41 cellular contexts compared by ENCODE assay signal in the genomic region with DNA sequence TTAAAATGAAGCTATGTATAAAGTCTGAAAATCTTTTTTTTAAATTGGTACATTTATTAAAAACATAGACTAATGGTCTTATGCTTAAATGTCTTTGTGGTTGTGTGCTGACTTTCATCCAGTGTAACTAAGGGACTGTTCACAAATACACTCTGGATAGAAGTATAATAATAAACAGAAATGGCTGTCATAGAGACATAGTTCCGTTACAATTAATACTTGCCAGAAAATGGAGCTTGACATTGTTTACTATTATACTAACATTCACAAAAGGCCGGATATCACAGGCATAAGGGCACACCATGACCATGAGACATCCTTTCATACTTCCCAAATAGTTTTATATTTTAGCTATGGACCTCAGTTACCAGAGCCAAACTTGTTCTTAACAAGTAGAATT.
"Had no signal": no experiment of that assay in that cellular context is flagged by ENCODE, and none has a peak within 500 bp of the region (broad histone marks: within the 10 kb centered on the region; RNA-seq: fewer than 3 reads in every experiment).

No MANE protein-coding gene starts in this region.

- H3K9me3 ChIP-seq: adrenal gland had no signal

- H3K27ac ChIP-seq: adrenal gland, ascending aorta, body of pancreas, brain microvascular endothelial cell, breast epithelium, cardiac muscle cell had no signal

- H3K4me1 Mint-ChIP-seq: brain had no signal

- H3K4me3 ChIP-seq: adrenal gland, ascending aorta, body of pancreas, breast epithelium, cardiac muscle cell had no signal

- ATAC-seq: activated naive CD4-positive, alpha-beta T cell treated with anti-CD3 and anti-CD28 coated beads, Interleukin-2, amount 50 U/mL, for 72 hours; activated naive CD8-positive, alpha-beta T cell treated with anti-CD3 and anti-CD28 coated beads, Interleukin-2, amount 50 U/mL, for 24 hours; activated T-cell treated with anti-CD3 and anti-CD28 coated beads, Interleukin-2, amount 50 U/mL, for 4 hours; activated T-cell treated with anti-CD3 and anti-CD28 coated beads, Interleukin-2, amount 50 U/mL, for 72 hours; activated T-helper 17 cell treated with anti-CD3 and anti-CD28 coated beads, Interleukin-2, amount 50 U/mL, for 72 hours; body of pancreas had no signal

- H3K27me3 ChIP-seq: adrenal gland, ascending aorta, body of pancreas, brain microvascular endothelial cell, breast epithelium, cardiac muscle cell had no signal

- H3K27me3 Mint-ChIP-seq: activated naive CD4-positive, alpha-beta T cell treated with anti-CD3 and anti-CD28 coated beads, Interleukin-2, amount 10 ng/mL, durations not matched to agents 7 days and 5 days; activated naive CD4-positive, alpha-beta T cell treated with anti-CD3 and anti-CD28 coated beads, Interleukin-2, amount 50 U/mL, for 24 hours; activated naive CD8-positive, alpha-beta T cell; activated naive CD8-positive, alpha-beta T cell treated with anti-CD3 and anti-CD28 coated beads for 36 hours; activated naive CD8-positive, alpha-beta T cell treated with anti-CD3 and anti-CD28 coated beads, Interleukin-2, amount 10 ng/mL, durations not matched to agents 7 days and 5 days; activated naive CD8-positive, alpha-beta T cell treated with anti-CD3 and anti-CD28 coated beads, Interleukin-2, amount 50 U/mL, for 24 hours; activated T-cell treated with anti-CD3 and anti-CD28 coated beads, Interleukin-2, amount 50 U/mL, for 24 hours; activated T-helper 17 cell treated with anti-CD3 and anti-CD28 coated beads, Interleukin-2, amount 50 U/mL, for 72 hours; central memory CD8-positive, alpha-beta T cell had no signal

- H3K27ac Mint-ChIP-seq: activated naive CD4-positive, alpha-beta T cell treated with anti-CD3 and anti-CD28 coated beads for 36 hours; activated naive CD4-positive, alpha-beta T cell treated with anti-CD3 and anti-CD28 coated beads, Interleukin-2, amount 10 ng/mL, durations not matched to agents 7 days and 5 days; activated naive CD4-positive, alpha-beta T cell treated with anti-CD3 and anti-CD28 coated beads, Interleukin-2, amount 50 U/mL, for 24 hours; activated naive CD4-positive, alpha-beta T cell treated with anti-CD3 and anti-CD28 coated beads, Interleukin-2, amount 50 U/mL, for 72 hours; activated naive CD8-positive, alpha-beta T cell; activated naive CD8-positive, alpha-beta T cell treated with anti-CD3 and anti-CD28 coated beads for 36 hours; activated naive CD8-positive, alpha-beta T cell treated with anti-CD3 and anti-CD28 coated beads, Interleukin-2, amount 10 ng/mL, durations not matched to agents 7 days and 5 days; activated naive CD8-positive, alpha-beta T cell treated with anti-CD3 and anti-CD28 coated beads, Interleukin-2, amount 50 U/mL, for 24 hours; activated T-cell treated with anti-CD3 and anti-CD28 coated beads, Interleukin-2, amount 50 U/mL, for 24 hours; activated T-cell treated with anti-CD3 and anti-CD28 coated beads, Interleukin-2, amount 50 U/mL, for 72 hours; activated T-helper 1 cell treated with anti-CD3 and anti-CD28 coated beads, Interleukin-12 subunit alpha, Interleukin-12 subunit beta, Interleukin-2, Interleukin-4 antibody, amounts not matched to agents 30 ng/mL and 10 ng/mL and 1 ng/mL, durations not matched to agents 14 hours and 24 hours and 36 hours; activated T-helper 17 cell treated with anti-CD3 and anti-CD28 coated beads, Interleukin-2, amount 50 U/mL, for 72 hours; activated T-helper 2 cell treated with anti-CD3 and anti-CD28 coated beads, Interferon-gamma antibody, Interleukin-2, Interleukin-4, amounts not matched to agents 10 μg/mL and 5 μg/mL and 100 μg/mL, durations not matched to agents 14 hours and 24 hours and 36 hours; brain had no signal

- H3K36me3 Mint-ChIP-seq: activated naive CD4-positive, alpha-beta T cell treated with anti-CD3 and anti-CD28 coated beads, Interleukin-2, amount 10 ng/mL, durations not matched to agents 7 days and 5 days had no signal

- DNase-seq: activated effector memory CD4-positive, alpha-beta T cell treated with anti-CD3 and anti-CD28 coated beads, Interleukin-2, amount 50 U/mL, for 16 hours; activated effector memory CD4-positive, alpha-beta T cell treated with Interleukin-2 at 50 U/mL for 16 hours; activated gamma-delta T cell; activated gamma-delta T cell treated with Interleukin-2 at 50 U/mL for 16 hours; activated naive CD4-positive, alpha-beta T cell; activated naive CD4-positive, alpha-beta T cell treated with anti-CD3 and anti-CD28 coated beads for 36 hours; activated naive CD4-positive, alpha-beta T cell treated with anti-CD3 and anti-CD28 coated beads, Interleukin-2, amount 10 ng/mL, durations not matched to agents 7 days and 5 days; activated naive CD4-positive, alpha-beta T cell treated with anti-CD3 and anti-CD28 coated beads, Interleukin-2, amount 50 U/mL, for 16 hours; activated naive CD4-positive, alpha-beta T cell treated with Interleukin-2 at 50 U/mL for 16 hours; activated naive CD8-positive, alpha-beta T cell treated with anti-CD3 and anti-CD28 coated beads for 36 hours; activated naive CD8-positive, alpha-beta T cell treated with anti-CD3 and anti-CD28 coated beads, Interleukin-2, amount 10 ng/mL, durations not matched to agents 7 days and 5 days; activated naive CD8-positive, alpha-beta T cell treated with anti-CD3 and anti-CD28 coated beads, Interleukin-2, amount 50 U/mL, for 24 hours; activated T-cell treated with anti-CD3 and anti-CD28 coated beads for 4 hours; activated T-cell treated with anti-CD3 and anti-CD28 coated beads, Interleukin-2, amount 50 U/mL, for 1 hour; activated T-cell treated with anti-CD3 and anti-CD28 coated beads, Interleukin-2, amount 50 U/mL, for 24 hours; activated T-cell treated with anti-CD3 and anti-CD28 coated beads, Interleukin-2, amount 50 U/mL, for 4 hours; activated T-cell treated with anti-CD3 and anti-CD28 coated beads, Interleukin-2, amount 50 U/mL, for 48 hours; activated T-cell treated with anti-CD3 and anti-CD28 coated beads, Interleukin-2, amount 50 U/mL, for 72 hours; adrenal gland; amniotic stem cell; amygdala; anterior cingulate cortex; aorta; body of pancreas; brain microvascular endothelial cell; caudate nucleus; central memory CD4-positive, alpha-beta T cell; cerebellar nuclear complex had no signal

- H3K4me3 Mint-ChIP-seq: activated naive CD4-positive, alpha-beta T cell treated with anti-CD3 and anti-CD28 coated beads for 36 hours; activated naive CD4-positive, alpha-beta T cell treated with anti-CD3 and anti-CD28 coated beads, Interleukin-2, amount 10 ng/mL, durations not matched to agents 7 days and 5 days; activated naive CD4-positive, alpha-beta T cell treated with anti-CD3 and anti-CD28 coated beads, Interleukin-2, amount 50 U/mL, for 24 hours; activated naive CD8-positive, alpha-beta T cell; activated naive CD8-positive, alpha-beta T cell treated with anti-CD3 and anti-CD28 coated beads for 36 hours; activated naive CD8-positive, alpha-beta T cell treated with anti-CD3 and anti-CD28 coated beads, Interleukin-2, amount 10 ng/mL, durations not matched to agents 7 days and 5 days; activated naive CD8-positive, alpha-beta T cell treated with anti-CD3 and anti-CD28 coated beads, Interleukin-2, amount 50 U/mL, for 24 hours; activated T-cell treated with anti-CD3 and anti-CD28 coated beads, Interleukin-2, amount 50 U/mL, for 24 hours; activated T-cell treated with anti-CD3 and anti-CD28 coated beads, Interleukin-2, amount 50 U/mL, for 4 hours; activated T-cell treated with anti-CD3 and anti-CD28 coated beads, Interleukin-2, amount 50 U/mL, for 72 hours; activated T-helper 1 cell treated with anti-CD3 and anti-CD28 coated beads, Interleukin-12 subunit alpha, Interleukin-12 subunit beta, Interleukin-2, Interleukin-4 antibody, amounts not matched to agents 30 ng/mL and 10 ng/mL and 1 ng/mL, durations not matched to agents 14 hours and 24 hours and 36 hours; activated T-helper 17 cell treated with anti-CD3 and anti-CD28 coated beads, Interleukin-2, amount 50 U/mL, for 72 hours; brain; central memory CD8-positive, alpha-beta T cell had no signal

- H3K4me1 ChIP-seq: adrenal gland, ascending aorta, body of pancreas, breast epithelium had no signal

- H3K9me3 Mint-ChIP-seq: activated naive CD4-positive, alpha-beta T cell treated with anti-CD3 and anti-CD28 coated beads, Interleukin-2, amount 50 U/mL, for 24 hours; activated naive CD4-positive, alpha-beta T cell treated with anti-CD3 and anti-CD28 coated beads, Interleukin-2, amount 50 U/mL, for 72 hours; activated T-helper 17 cell treated with anti-CD3 and anti-CD28 coated beads, Interleukin-2, amount 50 U/mL, for 72 hours had no signal

- H3K36me3 ChIP-seq: adrenal gland, ascending aorta, brain microvascular endothelial cell, breast epithelium, cardiac muscle cell had no signal

- FAIRE-seq: astrocyte, bronchial epithelial cell had no signal
